8 cellular contexts compared by ENCODE assay signal in genomic region chr12:50504798-50505385, GRCh38. TPM values are rescaled to one million over a fixed set of nuclear protein-coding genes. Genes with fewer than 3 reads are reported as not detected.
DNase-seq lines count a peak whose midpoint lies in the region; ATAC-seq and TF ChIP-seq lines count a peak whose summit lies in the region.

Gene DIP2B, plus strand, starts transcription at chr12:50504985. Its CDS starts 156 bp downstream, at chr12:50505141.

- no peaks in the 10 kb centered on the region for H3K27me3 ChIP-seq in mucosa of rectum (ENCODE audit: control insufficient read depth in 2 of 2, insufficient read depth in 2 of 2, low read length in 2 of 2)

- peak; percentile 30 for TF ChIP-seq POLR2A in erythroblast (IDR thresholded peaks at IDR 0.05; ENCODE audit: low read length)

- DNase-seq in DMS153 (lab: John Stamatoyannopoulos, UW) = peak; percentile 77
- DNase-seq in Jurkat, Clone E6-1 (ENCODE audit: low read depth, low spot score) = peak; percentile 80
- DNase-seq in OCI-M2 (lab: John Stamatoyannopoulos, UW; ENCODE audit: unreplicated experiment) = peak; percentile 81
- DNase-seq in activated T-cell treated with anti-CD3 and anti-CD28 coated beads, Interleukin-2, amount 50 U/mL, for 1 hour = peak; percentile 93
- peak; percentile 95 to 97 for DNase-seq in erythroblast (lab: John Stamatoyannopoulos, UW)
- peak; percentile 89 to 96 for DNase-seq in stimulated activated CD8-positive, alpha-beta memory T cell treated with anti-CD3 and anti-CD28 coated beads, Interleukin-4, amount 100 ng/mL, for 4 hours (ENCODE audit: low read depth in 2 of 2, low spot score in 1 of 2)

- H3K9me3 ChIP-seq in mucosa of rectum (ENCODE audit: control insufficient read depth in 2 of 2, low read length in 2 of 2) = no peaks in the 10 kb centered on the region

- ATAC-seq in GM21576 (IDR thresholded peaks at IDR 0.05; ENCODE audit: unreplicated experiment) = peak; percentile 68

- H3K27ac ChIP-seq in mucosa of rectum (ENCODE audit: low read depth in 2 of 2, low read length in 2 of 2) = peak within 1 kb of the TSS; percentile 91 to 92

- H3K36me3 ChIP-seq in mucosa of rectum (ENCODE audit: control insufficient read depth in 2 of 2, insufficient read depth in 2 of 2, low read length in 2 of 2) = no peaks in the 10 kb centered on the region

- peak within 1 kb of the TSS; percentile 87 for H3K4me3 ChIP-seq in Jurkat, Clone E6-1 (ENCODE audit: low read length)
- H3K4me3 ChIP-seq in mucosa of rectum (ENCODE audit: low read length in 2 of 2) = peak within 1 kb of the TSS; percentile 82 to 85

- H3K4me1 ChIP-seq in mucosa of rectum (ENCODE audit: control insufficient read depth in 2 of 2, insufficient read depth in 2 of 2, low read length in 2 of 2) = peaks cover 28 to 36% of the 10 kb centered on the region in 2 donors

- peak within 1 kb of the TSS; percentile 90 to 97 for H3K9ac ChIP-seq in mucosa of rectum (ENCODE audit: low read depth in 1 of 2, low read length in 2 of 2)

RNA-seq across cellular contexts. Expression of gene DIP2B, which starts in this region (rescaled TPM):
- polyA plus RNA-seq in Jurkat, Clone E6-1 (2012; ENCODE audit: insufficient read depth, insufficient read length) = 14.5 TPM

Comparison
In these comparisons a context has a peak if more than half of its experiments do, and no peak if none do; other contexts are left out.
1. Peak in every context shown above with its lines: DNase-seq, ATAC-seq, H3K4me3 ChIP-seq and H3K27ac ChIP-seq.